In genomic region chr13:49418206-49418605, GRCh38 we compare ENCODE assay signal across 15 cellular contexts.
"Had no signal": no experiment of that assay in that cellular context is flagged by ENCODE, and none has a peak within 500 bp of the region (broad histone marks: within the 10 kb centered on the region; RNA-seq: fewer than 3 reads in every experiment).

No MANE protein-coding gene starts in this region.

- H3K9me3 ChIP-seq: esophagus squamous epithelium, mucosa of descending colon, psoas muscle, transverse colon had no signal

- ATAC-seq: activated CD8-positive, alpha-beta T cell treated with anti-CD3 and anti-CD28 coated beads for 36 hours; mucosa of descending colon; naive thymus-derived CD8-positive, alpha-beta T cell; psoas muscle had no signal

- H3K4me3 ChIP-seq: esophagus squamous epithelium, mucosa of descending colon, psoas muscle, transverse colon had no signal

- H3K36me3 ChIP-seq: esophagus squamous epithelium, transverse colon had no signal

- H3K27ac ChIP-seq: esophagus squamous epithelium, psoas muscle, transverse colon had no signal

- DNase-seq: activated CD8-positive, alpha-beta memory T cell treated with anti-CD3 and anti-CD28 coated beads, Interleukin-2, amount 50 U/mL, for 48 hours; activated CD8-positive, alpha-beta T cell treated with anti-CD3 and anti-CD28 coated beads for 36 hours; activated naive CD4-positive, alpha-beta T cell treated with anti-CD3 and anti-CD28 coated beads for 36 hours; esophagus squamous epithelium; foreskin fibroblast; head of caudate nucleus; mammary epithelial cell; mucosa of descending colon; naive thymus-derived CD8-positive, alpha-beta T cell; psoas muscle; stimulated activated CD4-positive, alpha-beta T cell treated with anti-CD3 and anti-CD28 coated beads, Interleukin-12 subunit alpha, Interleukin-12 subunit beta, amount 100 ng/mL, for 4 hours; stimulated activated naive CD4-positive, alpha-beta T cell; substantia nigra; T-helper 2 cell; transverse colon had no signal

- H3K4me1 ChIP-seq: esophagus squamous epithelium, psoas muscle, transverse colon had no signal

- H3K27me3 ChIP-seq: esophagus squamous epithelium, transverse colon had no signal
